ENCODE assay signal across 16 cellular contexts in genomic region chr17:82865274-82865673, GRCh38. TPM values are rescaled to one million over a fixed set of nuclear protein-coding genes. Genes with fewer than 3 reads are reported as not detected.
DNase-seq lines count a peak whose midpoint lies in the region; ATAC-seq and TF ChIP-seq lines count a peak whose summit lies in the region.
"Had no signal": no experiment of that assay in that cellular context is flagged by ENCODE, and none has a peak within 500 bp of the region (broad histone marks: within the 10 kb centered on the region; RNA-seq: fewer than 3 reads in every experiment).

No MANE protein-coding gene starts in this region.

- TF ChIP-seq CTCF in esophagus squamous epithelium (IDR thresholded peaks at IDR 0.05): no peak
- no peak for TF ChIP-seq CTCF in BE2C (IDR thresholded peaks at IDR 0.05; ENCODE audit: low read depth, low read length)

- peaks cover 2% of the 10 kb centered on the region for H3K36me3 Mint-ChIP-seq in activated naive CD4-positive, alpha-beta T cell treated with anti-CD3 and anti-CD28 coated beads, Interleukin-2, amount 50 U/mL, for 24 hours
- H3K36me3 Mint-ChIP-seq in stimulated activated naive B cell treated with anti-CD40 and anti-IgM and Interleukin-4, amounts not matched to agents 10 μg/mL and 1 μg/mL and 100 μg/mL, for 72 hours: peaks cover 33 to 38% of the 10 kb centered on the region in 2 donors

- intact Hi-C loops in esophagus squamous epithelium (cut with DNase I): no loop called here

- no peaks in the 10 kb centered on the region for H3K27me3 Mint-ChIP-seq in activated naive CD4-positive, alpha-beta T cell treated with anti-CD3 and anti-CD28 coated beads, Interleukin-2, amount 50 U/mL, for 24 hours
- peaks cover 8 to 20% of the 10 kb centered on the region in 2 donors for H3K27me3 Mint-ChIP-seq in stimulated activated naive B cell treated with anti-CD40 and anti-IgM and Interleukin-4, amounts not matched to agents 10 μg/mL and 1 μg/mL and 100 μg/mL, for 72 hours

- no peak for TF ChIP-seq POLR2A in esophagus squamous epithelium (IDR thresholded peaks at IDR 0.05)

- 66 to 90% methylated on average over 10 to 15 of the region's 23 CpGs for WGBS in esophagus squamous epithelium, 2 donors

- peaks cover 0 to 3% (median 3%) of the 10 kb centered on the region in 3 donors for H3K36me3 ChIP-seq in esophagus squamous epithelium
- H3K36me3 ChIP-seq in BE2C: peaks cover 2% of the 10 kb centered on the region

- no peak overlapping the region for H3K27ac Mint-ChIP-seq in activated naive CD4-positive, alpha-beta T cell treated with anti-CD3 and anti-CD28 coated beads, Interleukin-2, amount 50 U/mL, for 24 hours
- H3K27ac Mint-ChIP-seq in stimulated activated naive B cell treated with anti-CD40 and anti-IgM and Interleukin-4, amounts not matched to agents 10 μg/mL and 1 μg/mL and 100 μg/mL, for 72 hours: peak overlapping the region; percentile 5

- no peak for DNase-seq in activated naive CD4-positive, alpha-beta T cell treated with anti-CD3 and anti-CD28 coated beads, Interleukin-2, amount 50 U/mL, for 16 hours
- peak; percentile 75 for DNase-seq in NCI-H69 (lab: John Stamatoyannopoulos, UW)
- no peak for DNase-seq in esophagus squamous epithelium (lab: John Stamatoyannopoulos, UW)
- no peak for DNase-seq in stimulated activated naive B cell treated with anti-CD40 and anti-IgM and Interleukin-4, amounts not matched to agents 10 μg/mL and 1 μg/mL and 100 μg/mL, for 72 hours
- no peak for DNase-seq in BE2C
- DNase-seq: activated CD4-positive, alpha-beta T cell treated with anti-CD3 and anti-CD28 coated beads for 48 hours; adrenal gland; AML-193; PC-9 had no signal

- H3K27me3 ChIP-seq in esophagus squamous epithelium (no peaks in the 10 kb centered on the region), BE2C (no peaks in the 10 kb centered on the region)
- H3K27me3 ChIP-seq: adrenal gland had no signal

- H3K9me3 Mint-ChIP-seq in activated naive CD4-positive, alpha-beta T cell treated with anti-CD3 and anti-CD28 coated beads, Interleukin-2, amount 50 U/mL, for 24 hours: no peaks in the 10 kb centered on the region
- H3K9me3 Mint-ChIP-seq in stimulated activated naive B cell treated with anti-CD40 and anti-IgM and Interleukin-4, amounts not matched to agents 10 μg/mL and 1 μg/mL and 100 μg/mL, for 72 hours: no peaks in the 10 kb centered on the region

- no peak for ATAC-seq in stimulated activated naive B cell treated with anti-CD40 and anti-IgM and Interleukin-4, amounts not matched to agents 10 μg/mL and 1 μg/mL and 100 μg/mL, for 72 hours (replicated peaks)
- ATAC-seq in HG03457 (IDR thresholded peaks at IDR 0.05; ENCODE audit: unreplicated experiment) (no peak), GM21423 (IDR thresholded peaks at IDR 0.05; ENCODE audit: unreplicated experiment) (no peak)

- H3K4me3 ChIP-seq in esophagus squamous epithelium (no peak overlapping the region), BE2C (ENCODE audit: low read depth, low read length) (no peak overlapping the region)
- H3K4me3 ChIP-seq: adrenal gland, coronary artery, PC-9, prostate gland had no signal

- H3K27ac ChIP-seq in esophagus squamous epithelium: peak overlapping the region in 3 of 4 donors; percentile 17 to 85 (median 80)
- H3K27ac ChIP-seq: coronary artery, PC-9 had no signal

- H3K4me3 Mint-ChIP-seq in activated naive CD4-positive, alpha-beta T cell treated with anti-CD3 and anti-CD28 coated beads, Interleukin-2, amount 50 U/mL, for 24 hours: peak overlapping the region; percentile 44
- H3K4me3 Mint-ChIP-seq in stimulated activated naive B cell treated with anti-CD40 and anti-IgM and Interleukin-4, amounts not matched to agents 10 μg/mL and 1 μg/mL and 100 μg/mL, for 72 hours: peak overlapping the region; percentile 17 to 30

- no peaks in the 10 kb centered on the region for H3K9me3 ChIP-seq in esophagus squamous epithelium
- H3K9me3 ChIP-seq in BE2C: no peaks in the 10 kb centered on the region
- H3K9me3 ChIP-seq: adrenal gland, prostate gland had no signal

- H3K4me1 ChIP-seq in esophagus squamous epithelium (peaks cover 40 to 81% (median 41%) of the 10 kb centered on the region in 3 donors), BE2C (peaks cover 37% of the 10 kb centered on the region)
- H3K4me1 ChIP-seq: prostate gland had no signal

- H3K4me1 Mint-ChIP-seq in activated naive CD4-positive, alpha-beta T cell treated with anti-CD3 and anti-CD28 coated beads, Interleukin-2, amount 50 U/mL, for 24 hours: peaks cover 59% of the 10 kb centered on the region
- H3K4me1 Mint-ChIP-seq in stimulated activated naive B cell treated with anti-CD40 and anti-IgM and Interleukin-4, amounts not matched to agents 10 μg/mL and 1 μg/mL and 100 μg/mL, for 72 hours: peaks cover 69 to 94% of the 10 kb centered on the region in 2 donors

RNA-seq across cellular contexts. Expression of gene ZNF750, which starts 25.5 kb away (rescaled TPM):
- 100 to 1,000 TPM in 2 of 4 donors, 10 to 100 TPM in 2; 55.4 to 253 (median 96.8) TPM for total RNA-seq in esophagus squamous epithelium
- polyA plus RNA-seq in BE2C (2012; ENCODE audit: insufficient read depth, insufficient read length, low read depth): 0.54 TPM
- total RNA-seq: H4; T-helper 1 cell treated with Interleukin-12 subunit alpha and Interleukin-12 subunit beta and Interleukin-4 antibody, amounts not matched to agents 30 ng/mL and 1 ng/mL, for 36 hours had no signal
